Comparison of ENCODE assay signal across 8 cellular contexts in the genomic region with DNA sequence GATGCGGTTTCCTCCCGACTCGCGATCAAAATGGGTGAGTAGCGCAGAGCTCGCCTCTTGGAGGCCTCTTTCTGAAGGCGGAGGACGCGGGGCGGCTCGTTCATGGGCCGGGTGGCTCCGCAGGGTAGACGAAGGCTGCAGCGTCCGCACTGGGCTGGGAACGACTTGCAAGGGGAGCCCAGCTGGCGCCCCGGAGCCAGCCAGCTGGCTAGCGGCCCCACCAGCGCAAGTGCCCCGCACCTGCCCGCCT. TPM values are rescaled to one million over a fixed set of nuclear protein-coding genes. Genes with fewer than 3 reads are reported as not detected.
DNase-seq lines count a peak whose midpoint lies in the region; ATAC-seq and TF ChIP-seq lines count a peak whose summit lies in the region.

No MANE protein-coding gene starts in this region.

- TF ChIP-seq CTCF in breast epithelium (IDR thresholded peaks at IDR 0.05) = no peak

- ATAC-seq in HG03439 (IDR thresholded peaks at IDR 0.05; ENCODE audit: unreplicated experiment) (peak; percentile 22), GM18520 (IDR thresholded peaks at IDR 0.05; ENCODE audit: unreplicated experiment) (no peak)

- DNase-seq in DMS153 (lab: John Stamatoyannopoulos, UW) (peak; percentile 53), DMS153 treated with DMSO at 0.1 percent for 48 hours (lab: John Stamatoyannopoulos, UW; ENCODE audit: unreplicated experiment) (no peak), breast epithelium (ENCODE audit: low spot score in 2 of 2) (no peak), NCI-H2029 (lab: John Stamatoyannopoulos, UW) (no peak), ACHN (no peak)

- TF ChIP-seq POLR2A in breast epithelium (IDR thresholded peaks at IDR 0.05) = no peak

- H3K4me3 ChIP-seq in breast epithelium (peak overlapping the region; percentile 86 to 98 (median 95)), muscle layer of duodenum (ENCODE audit: low read depth in 1 of 2, low read length in 2 of 2) (peak overlapping the region; percentile 81 to 99)

- H3K27me3 ChIP-seq in breast epithelium (no peaks in the 10 kb centered on the region), muscle layer of duodenum (ENCODE audit: low read depth, low read length) (no peaks in the 10 kb centered on the region)

- H3K27ac ChIP-seq in breast epithelium (peak overlapping the region; percentile 78 to 79), muscle layer of duodenum (ENCODE audit: low read length) (no peak overlapping the region)

- intact Hi-C loops in breast epithelium (cut with DNase I; ENCODE audit: low total_unique reads) = no loop called here

- in situ Hi-C loops in ACHN (cut with HindIII; ENCODE audit: low pct_ligation_motif_present, low pct_unique_long_range_greater_than_20kb, low sequenced_read_pairs) = no loop called here

- H3K9me3 ChIP-seq in breast epithelium = no peaks in the 10 kb centered on the region
- no peaks in the 10 kb centered on the region for H3K9me3 ChIP-seq in muscle layer of duodenum (ENCODE audit: control insufficient read depth in 1 of 2, low read length in 2 of 2)

- H3K36me3 ChIP-seq in breast epithelium (no peaks in the 10 kb centered on the region), muscle layer of duodenum (ENCODE audit: control insufficient read depth in 1 of 2, insufficient read depth in 2 of 2, low read length in 2 of 2) (peaks cover 4 to 6% of the 10 kb centered on the region in 2 donors)

- H3K4me1 ChIP-seq in breast epithelium (peaks cover 3 to 15% of the 10 kb centered on the region in 2 donors), muscle layer of duodenum (ENCODE audit: control insufficient read depth in 1 of 2, insufficient read depth in 2 of 2, low read length in 2 of 2) (peaks cover 7 to 13% of the 10 kb centered on the region in 2 donors)

RNA-seq across cellular contexts. Expression of a gene that starts 0.3 kb away (rescaled TPM):
- 1 to 10 TPM; 4.3 to 7.3 (median 6.6) TPM for total RNA-seq in breast epithelium

RNA-seq across cellular contexts. Expression of a gene that starts 0.7 kb away (rescaled TPM):
- 10 to 100 TPM; 39.4 to 50.9 (median 43.6) TPM for total RNA-seq in breast epithelium

RNA-seq across cellular contexts. Expression of a gene that starts 38.9 kb away (rescaled TPM):
- 1 to 10 TPM in 1 of 3 donors, under 1 TPM in 1, not detected in 1; 0.98 to 1.6 TPM for total RNA-seq in breast epithelium

RNA-seq across cellular contexts. Expression of a gene that starts 47.5 kb away (rescaled TPM):
- 10 to 100 TPM; 35.7 to 54.6 (median 50.2) TPM for total RNA-seq in breast epithelium
